1 cellular context compared by ENCODE assay signal in the genomic region with DNA sequence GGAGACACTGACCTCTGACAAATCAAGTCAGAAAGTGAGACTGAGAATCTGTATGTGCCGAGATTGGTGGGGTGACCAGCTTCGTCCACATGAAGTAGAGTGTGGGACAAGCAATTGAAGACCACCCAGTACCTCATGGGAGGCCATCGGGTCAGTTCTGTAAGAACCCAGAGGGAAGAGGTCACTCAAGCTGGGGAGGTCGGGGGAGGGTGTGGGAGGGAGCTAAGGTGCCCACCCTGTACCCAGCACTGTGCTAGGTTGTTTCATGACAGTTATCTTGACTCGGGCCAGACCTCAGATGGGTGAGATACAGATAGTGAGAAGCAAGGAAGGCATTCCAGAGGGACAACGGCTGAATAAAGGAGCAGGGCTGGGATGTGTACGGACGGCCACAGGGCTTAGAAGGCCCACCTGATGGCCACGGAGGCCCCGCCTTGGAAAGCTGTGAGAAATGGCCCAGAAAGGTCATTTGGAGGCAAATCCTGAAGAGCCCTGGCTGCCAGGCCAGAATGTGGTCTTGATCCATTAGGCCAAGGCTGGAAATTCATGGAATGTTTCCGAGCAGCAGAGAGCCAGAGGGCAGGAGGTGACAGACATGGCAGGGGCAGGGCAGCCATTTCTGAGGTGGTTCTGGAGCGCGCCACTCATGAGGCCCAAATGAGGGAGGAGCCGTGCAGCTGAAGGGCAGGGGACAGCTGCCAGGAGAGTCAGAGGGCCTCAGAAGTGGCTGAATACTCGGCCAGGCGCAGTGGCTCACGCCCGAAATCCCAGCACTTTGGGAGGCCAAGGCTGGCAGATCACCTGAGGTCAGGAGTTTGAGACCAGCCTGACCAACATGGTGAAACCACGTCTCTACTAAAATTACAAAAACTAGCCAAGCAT.
TF ChIP-seq lines count a peak whose summit lies in the region.

No MANE protein-coding gene starts in this region.

TF ChIP-seq in GM23338, 12 proteins besides CTCF, POLR2A, EP300 and RAD21:
- TF ChIP-seq, protein P1, sequence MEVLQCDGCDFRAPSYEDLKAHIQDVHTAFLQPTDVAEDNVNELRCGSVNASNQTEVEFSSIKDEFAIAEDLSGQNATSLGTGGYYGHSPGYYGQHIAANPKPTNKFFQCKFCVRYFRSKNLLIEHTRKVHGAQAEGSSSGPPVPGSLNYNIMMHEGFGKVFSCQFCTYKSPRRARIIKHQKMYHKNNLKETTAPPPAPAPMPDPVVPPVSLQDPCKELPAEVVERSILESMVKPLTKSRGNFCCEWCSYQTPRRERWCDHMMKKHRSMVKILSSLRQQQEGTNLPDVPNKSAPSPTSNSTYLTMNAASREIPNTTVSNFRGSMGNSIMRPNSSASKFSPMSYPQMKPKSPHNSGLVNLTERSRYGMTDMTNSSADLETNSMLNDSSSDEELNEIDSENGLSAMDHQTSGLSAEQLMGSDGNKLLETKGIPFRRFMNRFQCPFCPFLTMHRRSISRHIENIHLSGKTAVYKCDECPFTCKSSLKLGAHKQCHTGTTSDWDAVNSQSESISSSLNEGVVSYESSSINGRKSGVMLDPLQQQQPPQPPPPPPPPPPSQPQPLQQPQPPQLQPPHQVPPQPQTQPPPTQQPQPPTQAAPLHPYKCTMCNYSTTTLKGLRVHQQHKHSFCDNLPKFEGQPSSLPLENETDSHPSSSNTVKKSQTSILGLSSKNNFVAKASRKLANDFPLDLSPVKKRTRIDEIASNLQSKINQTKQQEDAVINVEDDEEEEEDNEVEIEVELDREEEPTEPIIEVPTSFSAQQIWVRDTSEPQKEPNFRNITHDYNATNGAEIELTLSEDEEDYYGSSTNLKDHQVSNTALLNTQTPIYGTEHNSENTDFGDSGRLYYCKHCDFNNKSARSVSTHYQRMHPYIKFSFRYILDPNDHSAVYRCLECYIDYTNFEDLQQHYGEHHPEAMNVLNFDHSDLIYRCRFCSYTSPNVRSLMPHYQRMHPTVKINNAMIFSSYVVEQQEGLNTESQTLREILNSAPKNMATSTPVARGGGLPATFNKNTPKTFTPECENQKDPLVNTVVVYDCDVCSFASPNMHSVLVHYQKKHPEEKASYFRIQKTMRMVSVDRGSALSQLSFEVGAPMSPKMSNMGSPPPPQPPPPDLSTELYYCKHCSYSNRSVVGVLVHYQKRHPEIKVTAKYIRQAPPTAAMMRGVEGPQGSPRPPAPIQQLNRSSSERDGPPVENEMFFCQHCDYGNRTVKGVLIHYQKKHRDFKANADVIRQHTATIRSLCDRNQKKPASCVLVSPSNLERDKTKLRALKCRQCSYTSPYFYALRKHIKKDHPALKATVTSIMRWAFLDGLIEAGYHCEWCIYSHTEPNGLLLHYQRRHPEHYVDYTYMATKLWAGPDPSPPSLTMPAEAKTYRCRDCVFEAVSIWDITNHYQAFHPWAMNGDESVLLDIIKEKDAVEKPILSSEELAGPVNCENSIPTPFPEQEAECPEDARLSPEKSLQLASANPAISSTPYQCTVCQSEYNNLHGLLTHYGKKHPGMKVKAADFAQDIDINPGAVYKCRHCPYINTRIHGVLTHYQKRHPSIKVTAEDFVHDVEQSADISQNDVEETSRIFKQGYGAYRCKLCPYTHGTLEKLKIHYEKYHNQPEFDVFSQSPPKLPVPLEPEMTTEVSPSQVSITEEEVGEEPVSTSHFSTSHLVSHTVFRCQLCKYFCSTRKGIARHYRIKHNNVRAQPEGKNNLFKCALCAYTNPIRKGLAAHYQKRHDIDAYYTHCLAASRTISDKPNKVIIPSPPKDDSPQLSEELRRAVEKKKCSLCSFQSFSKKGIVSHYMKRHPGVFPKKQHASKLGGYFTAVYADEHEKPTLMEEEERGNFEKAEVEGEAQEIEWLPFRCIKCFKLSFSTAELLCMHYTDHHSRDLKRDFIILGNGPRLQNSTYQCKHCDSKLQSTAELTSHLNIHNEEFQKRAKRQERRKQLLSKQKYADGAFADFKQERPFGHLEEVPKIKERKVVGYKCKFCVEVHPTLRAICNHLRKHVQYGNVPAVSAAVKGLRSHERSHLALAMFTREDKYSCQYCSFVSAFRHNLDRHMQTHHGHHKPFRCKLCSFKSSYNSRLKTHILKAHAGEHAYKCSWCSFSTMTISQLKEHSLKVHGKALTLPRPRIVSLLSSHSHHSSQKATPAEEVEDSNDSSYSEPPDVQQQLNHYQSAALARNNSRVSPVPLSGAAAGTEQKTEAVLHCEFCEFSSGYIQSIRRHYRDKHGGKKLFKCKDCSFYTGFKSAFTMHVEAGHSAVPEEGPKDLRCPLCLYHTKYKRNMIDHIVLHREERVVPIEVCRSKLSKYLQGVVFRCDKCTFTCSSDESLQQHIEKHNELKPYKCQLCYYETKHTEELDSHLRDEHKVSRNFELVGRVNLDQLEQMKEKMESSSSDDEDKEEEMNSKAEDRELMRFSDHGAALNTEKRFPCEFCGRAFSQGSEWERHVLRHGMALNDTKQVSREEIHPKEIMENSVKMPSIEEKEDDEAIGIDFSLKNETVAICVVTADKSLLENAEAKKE (CRISPR knock-in tag; IDR thresholded peaks at IDR 0.05) = no peak
- no peak for TF ChIP-seq EZH2 (IDR thresholded peaks at IDR 0.05; ENCODE audit: low read depth, unreplicated experiment)
- no peak for TF ChIP-seq REST (IDR thresholded peaks at IDR 0.05; ENCODE audit: unreplicated experiment)
- no peak for TF ChIP-seq POLR2AphosphoS5 (IDR thresholded peaks at IDR 0.05; ENCODE audit: low read depth)
- TF ChIP-seq ZNF114 (CRISPR knock-in tag; IDR thresholded peaks at IDR 0.05) = no peak
- TF ChIP-seq STAT1 (IDR thresholded peaks at IDR 0.05; ENCODE audit: unreplicated experiment) = no peak
- TF ChIP-seq ZNF331 (CRISPR knock-in tag; IDR thresholded peaks at IDR 0.05; ENCODE audit: low read depth) = no peak
- TF ChIP-seq EZH2phosphoT487 (IDR thresholded peaks at IDR 0.05; ENCODE audit: unreplicated experiment) = no peak
- no peak for TF ChIP-seq CREB1 (CRISPR knock-in tag; IDR thresholded peaks at IDR 0.05; ENCODE audit: low read depth)
- no peak for TF ChIP-seq JUNB (IDR thresholded peaks at IDR 0.05; ENCODE audit: unreplicated experiment)
- no peak for TF ChIP-seq NANOG (IDR thresholded peaks at IDR 0.05; ENCODE audit: borderline replicate concordance)
